Comparison of ENCODE assay signal across 21 cellular contexts in genomic region chr19:2173388-2173787, GRCh38. TPM values are rescaled to one million over a fixed set of nuclear protein-coding genes. Genes with fewer than 3 reads are reported as not detected.
DNase-seq lines count a peak whose midpoint lies in the region; ATAC-seq and TF ChIP-seq lines count a peak whose summit lies in the region.
"Had no signal": no experiment of that assay in that cellular context is flagged by ENCODE, and none has a peak within 500 bp of the region (broad histone marks: within the 10 kb centered on the region; RNA-seq: fewer than 3 reads in every experiment).

No MANE protein-coding gene starts in this region.

- H3K4me1 Mint-ChIP-seq in WTC11: peaks cover 32% of the 10 kb centered on the region

- H3K27ac ChIP-seq in DND-41 (ENCODE audit: low read length) (peak overlapping the region; percentile 20; the same call in 1 of the 2 replicates), smooth muscle cell (ENCODE audit: low read depth) (peak overlapping the region; percentile 9)
- H3K27ac ChIP-seq: breast epithelium, coronary artery, epithelial cell of prostate, tibial artery had no signal

- POLR2A ChIA-PET in WTC11 (lab: Charles Lee): no interaction called here

- no peak overlapping the region for H3K4me3 ChIP-seq in DND-41 (ENCODE audit: low read depth in 1 of 2, low read length in 2 of 2)
- no peak overlapping the region for H3K4me3 ChIP-seq in iPS-15b (ENCODE audit: low read depth, low read length)
- H3K4me3 ChIP-seq in smooth muscle cell: no peak overlapping the region
- H3K4me3 ChIP-seq: breast epithelium, coronary artery, tibial artery had no signal

- CTCF ChIA-PET in WTC11 (lab: Charles Lee): interaction anchor here (0.9 to 2.9 kb wide), 3 partner anchors 17 to 475 kb away, joined by 3 to 13 read pairs (median 12); no protein-coding TSS in a partner anchor

- H3K36me3 ChIP-seq in DND-41 (ENCODE audit: insufficient read depth, low read length) (peaks cover 58% of the 10 kb centered on the region), iPS-15b (ENCODE audit: control insufficient read depth, insufficient read depth, low read length) (peaks cover 6% of the 10 kb centered on the region), smooth muscle cell (ENCODE audit: low read depth) (no peaks in the 10 kb centered on the region)
- H3K36me3 ChIP-seq: breast epithelium, tibial artery had no signal

- ATAC-seq in DND-41 (ENCODE audit: insufficient read depth, low read depth) (no peak), WTC11 (no peak), HG02610 (IDR thresholded peaks at IDR 0.05; ENCODE audit: unreplicated experiment) (no peak)
- ATAC-seq: activated T-helper 17 cell treated with anti-CD3 and anti-CD28 coated beads, Interleukin-2, amount 50 U/mL, for 72 hours; HCT116 had no signal

- H3K4me2 ChIP-seq in DND-41 (ENCODE audit: insufficient read depth, low read length) (no peak overlapping the region), smooth muscle cell (no peak overlapping the region)

- H3K4me3 Mint-ChIP-seq in WTC11: no peak overlapping the region

- no peaks in the 10 kb centered on the region for H3K9me3 Mint-ChIP-seq in WTC11
- H3K9me3 Mint-ChIP-seq: activated T-helper 17 cell treated with anti-CD3 and anti-CD28 coated beads, Interleukin-2, amount 50 U/mL, for 72 hours had no signal

- TF ChIP-seq CTCF in DND-41 (IDR thresholded peaks at IDR 0.05; ENCODE audit: borderline replicate concordance, extremely low read depth, low read length, poor library complexity, severe bottlenecking) (no peak), WTC11 (IDR thresholded peaks at IDR 0.05) (no peak), smooth muscle cell (IDR thresholded peaks at IDR 0.05; ENCODE audit: borderline replicate concordance, insufficient read depth, poor library complexity, severe bottlenecking) (no peak)

- peaks cover 4% of the 10 kb centered on the region for H3K36me3 Mint-ChIP-seq in WTC11

- H3F3A ChIP-seq in smooth muscle cell (ENCODE audit: low read depth): no peaks in the 10 kb centered on the region

- no peaks in the 10 kb centered on the region for H3K27me3 Mint-ChIP-seq in WTC11 (ENCODE audit: low read depth)
- H3K27me3 Mint-ChIP-seq: activated T-helper 17 cell treated with anti-CD3 and anti-CD28 coated beads, Interleukin-2, amount 50 U/mL, for 72 hours had no signal

- WGBS in smooth muscle cell (ENCODE audit: low lambda C conversion rate): 92% methylated on average over 19 of the region's 22 CpGs

- DNase-seq in DND-41 (no peak), WTC11 (ENCODE audit: low spot score) (no peak), smooth muscle cell (lab: John Stamatoyannopoulos, UW; ENCODE audit: unreplicated experiment) (no peak), globus pallidus (ENCODE audit: low spot score) (no peak), NCI-H748 treated with DMSO at 0.1 percent for 48 hours (lab: John Stamatoyannopoulos, UW) (no peak)
- DNase-seq: activated CD4-positive, alpha-beta T cell treated with anti-CD3 and anti-CD28 coated beads for 1 hour; foreskin melanocyte; kidney; mammary epithelial cell; NCI-H1417 treated with DMSO at 0.1 percent for 48 hours; NCI-H510A; stimulated activated naive CD4-positive, alpha-beta T cell treated with Interleukin-2 at 50 U/mL for 16 hours; T1000; tibial artery had no signal

- H4K20me1 ChIP-seq in DND-41 (ENCODE audit: insufficient read depth, low read length): peaks cover 85% of the 10 kb centered on the region
- peaks cover 96% of the 10 kb centered on the region for H4K20me1 ChIP-seq in smooth muscle cell (ENCODE audit: low read depth)

- peak overlapping the region; percentile 94 for H3K27ac Mint-ChIP-seq in WTC11
- H3K27ac Mint-ChIP-seq: activated T-helper 17 cell treated with anti-CD3 and anti-CD28 coated beads, Interleukin-2, amount 50 U/mL, for 72 hours had no signal

- H3K4me1 ChIP-seq in DND-41 (ENCODE audit: insufficient read depth, low read length) (0 out of 2 replicates have a peak, but pooled peaks cover 4% of the 10 kb centered on the region), iPS-15b (ENCODE audit: control insufficient read depth, insufficient read depth, low read length) (peaks cover 7% of the 10 kb centered on the region), smooth muscle cell (ENCODE audit: low read depth) (peaks cover 28% of the 10 kb centered on the region)

- H3K27me3 ChIP-seq in DND-41 (ENCODE audit: insufficient read depth, low read length, poor library complexity) (no peaks in the 10 kb centered on the region), iPS-15b (ENCODE audit: control insufficient read depth, insufficient read depth, low read length) (no peaks in the 10 kb centered on the region), smooth muscle cell (ENCODE audit: low read depth) (no peaks in the 10 kb centered on the region)
- H3K27me3 ChIP-seq: breast epithelium, tibial artery had no signal

- H3K9ac ChIP-seq in DND-41 (ENCODE audit: low read depth, low read length): no peak overlapping the region
- H3K9ac ChIP-seq in iPS-15b (ENCODE audit: low read depth, low read length): peak overlapping the region; percentile 54
- no peak overlapping the region for H3K9ac ChIP-seq in smooth muscle cell (ENCODE audit: low read depth)

- H2AFZ ChIP-seq in DND-41 (ENCODE audit: low read depth, low read length) (no peak overlapping the region), smooth muscle cell (ENCODE audit: low read depth) (no peak overlapping the region)

- H3K9me3 ChIP-seq in DND-41 (ENCODE audit: insufficient read depth, low read length, severe bottlenecking) (no peaks in the 10 kb centered on the region), iPS-15b (ENCODE audit: control insufficient read depth, insufficient read depth, low read length) (no peaks in the 10 kb centered on the region), smooth muscle cell (replicated peaks; ENCODE audit: low read depth) (no peaks in the 10 kb centered on the region)
- H3K9me3 ChIP-seq: breast epithelium, tibial artery had no signal

- H3K79me2 ChIP-seq in DND-41 (ENCODE audit: insufficient read depth, low read length): peaks cover 98% of the 10 kb centered on the region
- peaks cover 89% of the 10 kb centered on the region for H3K79me2 ChIP-seq in smooth muscle cell (ENCODE audit: low read depth)

TF ChIP-seq in WTC11, 78 proteins besides CTCF, POLR2A, EP300 and RAD21:
- TF ChIP-seq ZNF219 (CRISPR knock-in tag; IDR thresholded peaks at IDR 0.05; ENCODE audit: borderline replicate concordance) (no peak), KAT7 (CRISPR knock-in tag; IDR thresholded peaks at IDR 0.05; ENCODE audit: borderline replicate concordance) (no peak), FOXJ3 (CRISPR knock-in tag; IDR thresholded peaks at IDR 0.05; ENCODE audit: borderline replicate concordance) (no peak), CREB1 (CRISPR knock-in tag; IDR thresholded peaks at IDR 0.05) (0 out of 2 replicates have a peak, but pooled peaks have one; percentile 13), ZNF532 (CRISPR knock-in tag; IDR thresholded peaks at IDR 0.05; ENCODE audit: borderline replicate concordance) (no peak), ZNF512 (CRISPR knock-in tag; IDR thresholded peaks at IDR 0.05; ENCODE audit: borderline replicate concordance) (no peak)

RNA-seq across cellular contexts. Expression of gene DOT1L, which starts 9.7 kb away (rescaled TPM):
- total RNA-seq in WTC11 (2021) (99.2 to 111 TPM (median 103 TPM) in 3 replicates), smooth muscle cell (4.2 and 4.8 TPM in 2 replicates)
- 3.4 and 5.5 TPM in 2 replicates for polyA plus RNA-seq in smooth muscle cell

RNA-seq across cellular contexts. Expression of gene AP3D1, which starts 22.0 kb away (rescaled TPM):
- total RNA-seq in WTC11 (2021) (160 to 190 TPM (median 163 TPM) in 3 replicates), smooth muscle cell (43.0 and 66.2 TPM in 2 replicates)
- 81.0 and 82.8 TPM in 2 replicates for polyA plus RNA-seq in smooth muscle cell

Comparison
In these comparisons a context has a peak if more than half of its experiments do, and no peak if none do; other contexts are left out.
1. RNA of gene DOT1L, which starts 9.7 kb away (total RNA-seq): 99.2 to 111 TPM in WTC11; 4.2 to 4.8 TPM in smooth muscle cell; every median in the first group is over 10 times any median in the second.